8 cellular contexts compared by ENCODE assay signal in the genomic region with DNA sequence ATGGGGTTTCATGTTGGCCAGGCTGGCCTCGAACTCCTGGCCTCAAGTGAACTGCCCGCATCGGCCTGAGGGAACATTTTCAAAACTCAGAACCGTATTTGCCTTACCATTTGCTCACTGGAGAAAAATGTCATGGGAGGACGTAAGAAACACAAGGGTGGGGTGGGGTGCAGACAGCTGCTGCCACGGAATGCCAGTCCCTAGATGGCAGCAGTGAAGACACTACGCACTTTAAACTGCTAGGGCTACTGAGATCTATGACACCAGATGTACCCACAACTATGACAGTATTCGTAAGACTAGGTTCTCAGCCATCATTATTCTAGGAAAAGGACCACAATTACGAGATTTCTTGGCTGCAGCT. TPM values are rescaled to one million over a fixed set of nuclear protein-coding genes. Genes with fewer than 3 reads are reported as not detected.
DNase-seq lines count a peak whose midpoint lies in the region; ATAC-seq and TF ChIP-seq lines count a peak whose summit lies in the region.
"Not testable (repeated sequence)": the region's sequence is repeated elsewhere in the genome, so short reads cannot be mapped to it uniquely, and the experiment has no call there.

No MANE protein-coding gene starts in this region.

- H3K36me3 ChIP-seq in SK-N-SH (replicated peaks in 1 of 2; ENCODE audit: control insufficient read depth in 1 of 2, insufficient read depth in 2 of 2, low read length in 1 of 2), result peaks cover 17 to 35% of the 10 kb centered on the region in 2 experiments

- H3K4me1 ChIP-seq in SK-N-SH (ENCODE audit: control insufficient read depth in 1 of 2, insufficient read depth in 2 of 2, low read depth in 1 of 2, low read length in 1 of 2), result not testable (repeated sequence)

- H3K36me3 Mint-ChIP-seq in natural killer cell treated with Interleukin-12 subunit alpha and Interleukin-12 subunit beta and Interleukin-15 and Interleukin-18, amount 100 ng/mL, for 72 hours, result peaks cover 16% of the 10 kb centered on the region
- H3K36me3 Mint-ChIP-seq in stimulated activated memory B cell treated with anti-CD40 and anti-IgM and Interleukin-4, amounts not matched to agents 10 μg/mL and 1 μg/mL and 100 μg/mL, for 72 hours, result peaks cover 12% of the 10 kb centered on the region

- H3K27me3 Mint-ChIP-seq in natural killer cell treated with Interleukin-12 subunit alpha and Interleukin-12 subunit beta and Interleukin-15 and Interleukin-18, amount 100 ng/mL, for 72 hours; stimulated activated memory B cell treated with anti-CD40 and anti-IgM and Interleukin-4, amounts not matched to agents 10 μg/mL and 1 μg/mL and 100 μg/mL, for 72 hours: not testable (repeated sequence)

- H3K79me2 ChIP-seq in SK-N-SH (ENCODE audit: insufficient read depth), result peaks cover 49% of the 10 kb centered on the region

- peak overlapping the region; percentile 94 for H3K9ac ChIP-seq in SK-N-SH

- TF ChIP-seq RAD21 in SK-N-SH (IDR thresholded peaks at IDR 0.05; ENCODE audit: low read length), result peak; percentile 25; the same call in 1 of the 2 replicates

- H3K4me2 ChIP-seq in SK-N-SH, result peak overlapping the region; percentile 89

- H3K9me3 Mint-ChIP-seq in natural killer cell treated with Interleukin-12 subunit alpha and Interleukin-12 subunit beta and Interleukin-15 and Interleukin-18, amount 100 ng/mL, for 72 hours; stimulated activated memory B cell treated with anti-CD40 and anti-IgM and Interleukin-4, amounts not matched to agents 10 μg/mL and 1 μg/mL and 100 μg/mL, for 72 hours: not testable (repeated sequence)

- H3K4me3 ChIP-seq in SK-N-SH (ENCODE audit: low read depth in 2 of 2, low read length in 1 of 2) (peak overlapping the region; percentile 64 to 97), fibroblast of villous mesenchyme (ENCODE audit: low read depth, low read length) (peak overlapping the region; percentile 75)

- H3K4me1 Mint-ChIP-seq in natural killer cell treated with Interleukin-12 subunit alpha and Interleukin-12 subunit beta and Interleukin-15 and Interleukin-18, amount 100 ng/mL, for 72 hours (ENCODE audit: low read depth in 2 of 2), result peaks cover 21 to 25% of the 10 kb centered on the region in 2 donors
- peaks cover 13% of the 10 kb centered on the region for H3K4me1 Mint-ChIP-seq in stimulated activated memory B cell treated with anti-CD40 and anti-IgM and Interleukin-4, amounts not matched to agents 10 μg/mL and 1 μg/mL and 100 μg/mL, for 72 hours

- H3K27ac ChIP-seq in SK-N-SH (ENCODE audit: low read depth in 2 of 2, low read length in 1 of 2), result peak overlapping the region; percentile 72 to 96

- TF ChIP-seq CTCF in SK-N-SH (IDR thresholded peaks at IDR 0.05), result peak; percentile 72
- peak; percentile 23 for TF ChIP-seq CTCF in fibroblast of villous mesenchyme (IDR thresholded peaks at IDR 0.05; ENCODE audit: insufficient read depth, low read depth, low read length)

- WGBS in SK-N-SH (ENCODE audit: low lambda C conversion rate), result under 1% methylated on average over 9 of the region's 9 CpGs

- ATAC-seq in GM21786 (IDR thresholded peaks at IDR 0.05; ENCODE audit: unreplicated experiment), result peak; percentile 32
- peak; percentile 34 to 58 for ATAC-seq in natural killer cell treated with Interleukin-12 subunit alpha and Interleukin-12 subunit beta and Interleukin-15 and Interleukin-18, amount 100 ng/mL, for 72 hours
- ATAC-seq in stimulated activated memory B cell treated with anti-CD40 and anti-IgM and Interleukin-4, amounts not matched to agents 10 μg/mL and 1 μg/mL and 100 μg/mL, for 72 hours, result peak; percentile 76

- CTCF ChIA-PET in SK-N-SH (lab: Yijun Ruan, JAX), result interaction anchor here (0.7 to 1.1 kb wide), 3 partner anchors 8 to 31 kb away, joined by 3 to 4 read pairs (median 3); no protein-coding TSS in a partner anchor

- H3K9me2 ChIP-seq in SK-N-SH, result not testable (repeated sequence)

- not testable (repeated sequence) for H4K20me1 ChIP-seq in SK-N-SH (ENCODE audit: insufficient read depth)

- H3K4me3 Mint-ChIP-seq in natural killer cell treated with Interleukin-12 subunit alpha and Interleukin-12 subunit beta and Interleukin-15 and Interleukin-18, amount 100 ng/mL, for 72 hours, result peak overlapping the region; percentile 96
- H3K4me3 Mint-ChIP-seq in stimulated activated memory B cell treated with anti-CD40 and anti-IgM and Interleukin-4, amounts not matched to agents 10 μg/mL and 1 μg/mL and 100 μg/mL, for 72 hours, result peak overlapping the region; percentile 100

- DNase-seq in DMS 273 (lab: John Stamatoyannopoulos, UW; ENCODE audit: unreplicated experiment) (peak; percentile 81), M059J (ENCODE audit: low read depth) (peak; percentile 82), SK-N-SH (peak; percentile 33), fibroblast of villous mesenchyme (ENCODE audit: low read depth) (peak; percentile 87)
- peak; percentile 53 for DNase-seq in activated naive CD4-positive, alpha-beta T cell treated with Interleukin-2 at 50 U/mL for 16 hours
- not testable (repeated sequence) for DNase-seq in natural killer cell treated with Interleukin-12 subunit alpha and Interleukin-12 subunit beta and Interleukin-15 and Interleukin-18, amount 100 ng/mL, for 72 hours (ENCODE audit: low spot score)

- H2AFZ ChIP-seq in SK-N-SH (ENCODE audit: low read depth), result peak overlapping the region; percentile 76

- peak overlapping the region; percentile 88 to 91 for H3K27ac Mint-ChIP-seq in natural killer cell treated with Interleukin-12 subunit alpha and Interleukin-12 subunit beta and Interleukin-15 and Interleukin-18, amount 100 ng/mL, for 72 hours
- H3K27ac Mint-ChIP-seq in stimulated activated memory B cell treated with anti-CD40 and anti-IgM and Interleukin-4, amounts not matched to agents 10 μg/mL and 1 μg/mL and 100 μg/mL, for 72 hours, result peak overlapping the region; percentile 99

- H3K9me3 ChIP-seq in SK-N-SH, result not testable (repeated sequence)

- POLR2A ChIA-PET in SK-N-SH (lab: Yijun Ruan, JAX), result not testable (repeated sequence)

- H3F3A ChIP-seq in SK-N-SH (replicated peaks; ENCODE audit: insufficient read depth), result peaks cover 26% of the 10 kb centered on the region

- TF ChIP-seq EP300 in SK-N-SH (IDR thresholded peaks at IDR 0.05; ENCODE audit: borderline replicate concordance in 1 of 2, low read depth in 1 of 2, low read length in 1 of 2), result not testable (repeated sequence)

- H3K27me3 ChIP-seq in SK-N-SH (ENCODE audit: insufficient read depth), result not testable (repeated sequence)

TF ChIP-seq in SK-N-SH, 30 proteins besides CTCF, POLR2A, EP300 and RAD21:
- 0 out of 2 replicates have a peak, but pooled peaks have one; percentile 17 for TF ChIP-seq TAF1 (IDR thresholded peaks at IDR 0.05; ENCODE audit: borderline replicate concordance, low read depth, low read length)
- TF ChIP-seq PBX3 (IDR thresholded peaks at IDR 0.05), result peak; percentile 23; the same call in 1 of the 2 replicates
- 0 out of 2 replicates have a peak, but pooled peaks have one; percentile 16 for TF ChIP-seq POLR2AphosphoS5 (IDR thresholded peaks at IDR 0.05; ENCODE audit: low read depth, low read length)
- TF ChIP-seq, protein P1, sequence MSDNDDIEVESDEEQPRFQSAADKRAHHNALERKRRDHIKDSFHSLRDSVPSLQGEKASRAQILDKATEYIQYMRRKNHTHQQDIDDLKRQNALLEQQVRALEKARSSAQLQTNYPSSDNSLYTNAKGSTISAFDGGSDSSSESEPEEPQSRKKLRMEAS (IDR thresholded peaks at IDR 0.05; ENCODE audit: low read depth), result peak; percentile 72
- peak; percentile 69; the same call in 1 of the 2 replicates for TF ChIP-seq MXI1 (IDR thresholded peaks at IDR 0.05; ENCODE audit: low read depth, low read length)
- peak; percentile 31; the same call in 1 of the 2 replicates for TF ChIP-seq TCF12 (IDR thresholded peaks at IDR 0.05)
- TF ChIP-seq ELF1 (IDR thresholded peaks at IDR 0.05), result 0 out of 2 replicates have a peak, but pooled peaks have one; percentile 18
- TF ChIP-seq FOSL2 (IDR thresholded peaks at IDR 0.05; ENCODE audit: borderline replicate concordance, low read depth), result peak; percentile 9; the same call in 1 of the 2 replicates
- peak; percentile 78 for TF ChIP-seq TEAD4 (IDR thresholded peaks at IDR 0.05; ENCODE audit: borderline replicate concordance, insufficient read depth)
- 0 out of 2 replicates have a peak, but pooled peaks have one; percentile 26 for TF ChIP-seq GABPA (IDR thresholded peaks at IDR 0.05; ENCODE audit: low read depth)
- 0 out of 2 replicates have a peak, but pooled peaks have one; percentile 62 for TF ChIP-seq SIN3A (IDR thresholded peaks at IDR 0.05; ENCODE audit: borderline replicate concordance, low read depth, low read length)

RNA-seq across cellular contexts. Expression of gene SBDS, which starts 0.7 kb away (rescaled TPM):
- total RNA-seq in M059J (2014; rRNA removed; shearing (Covaris generic)), result 86.8 and 112 TPM in 2 replicates
- 49.5 and 59.2 TPM in 2 replicates for polyA plus RNA-seq in SK-N-SH (2012; rRNA removed)
- polyA plus RNA-seq in SK-N-SH (2012; cell fraction: cytosol; rRNA removed), result 67.7 and 89.6 TPM in 2 replicates
- polyA plus RNA-seq in SK-N-SH (2012; cell fraction: nucleus; rRNA removed), result 21.6 and 33.3 TPM in 2 replicates
- total RNA-seq in fibroblast of villous mesenchyme, result 77.6 and 108 TPM in 2 replicates
- total RNA-seq in natural killer cell treated with Interleukin-12 subunit alpha and Interleukin-12 subunit beta and Interleukin-15 and Interleukin-18, amount 100 ng/mL, for 72 hours, result 10 to 100 TPM; 56.7 to 66.1 TPM

RNA-seq across cellular contexts. Expression of gene TYW1, which starts 2.0 kb away (rescaled TPM):
- 20.6 and 32.3 TPM in 2 replicates for total RNA-seq in M059J (2014; rRNA removed; shearing (Covaris generic))
- polyA plus RNA-seq in SK-N-SH (2012; rRNA removed), result 15.0 and 20.8 TPM in 2 replicates
- polyA plus RNA-seq in SK-N-SH (2012; cell fraction: cytosol; rRNA removed), result 19.9 and 20.2 TPM in 2 replicates
- polyA plus RNA-seq in SK-N-SH (2012; cell fraction: nucleus; rRNA removed), result 13.9 and 20.2 TPM in 2 replicates
- 13.5 and 19.0 TPM in 2 replicates for total RNA-seq in fibroblast of villous mesenchyme
- total RNA-seq in natural killer cell treated with Interleukin-12 subunit alpha and Interleukin-12 subunit beta and Interleukin-15 and Interleukin-18, amount 100 ng/mL, for 72 hours, result 10 to 100 TPM; 17.5 to 25.5 TPM
